In genomic region chr16:31052131-31052530, GRCh38 we compare ENCODE assay signal across 9 cellular contexts. TPM values are rescaled to one million over a fixed set of nuclear protein-coding genes. Genes with fewer than 3 reads are reported as not detected.
DNase-seq lines count a peak whose midpoint lies in the region; ATAC-seq and TF ChIP-seq lines count a peak whose summit lies in the region.
"Had no signal": no experiment of that assay in that cellular context is flagged by ENCODE, and none has a peak within 500 bp of the region (broad histone marks: within the 10 kb centered on the region; RNA-seq: fewer than 3 reads in every experiment).

No MANE protein-coding gene starts in this region.

- no peak overlapping the region for H2AFZ ChIP-seq in trophoblast cell (ENCODE audit: insufficient read depth, low read length, poor library complexity)

- H3K27me3 Mint-ChIP-seq in dendritic cell treated with granulocyte-macrophage colony-stimulating factor and Interleukin-4, amounts not matched to agents 40 ng/mL and 50 ng/mL, for 4 days = no peaks in the 10 kb centered on the region

- no peak overlapping the region for H2AK5ac ChIP-seq in trophoblast cell (ENCODE audit: low read length)

- no peaks in the 10 kb centered on the region for H3K9me3 Mint-ChIP-seq in dendritic cell treated with granulocyte-macrophage colony-stimulating factor and Interleukin-4, amounts not matched to agents 40 ng/mL and 50 ng/mL, for 4 days

- ATAC-seq in HG03442 (IDR thresholded peaks at IDR 0.05; ENCODE audit: unreplicated experiment) (no peak), HG03342 (IDR thresholded peaks at IDR 0.05; ENCODE audit: unreplicated experiment) (no peak)

- no peak overlapping the region for H3K27ac ChIP-seq in trophoblast cell (ENCODE audit: low read depth, low read length)

- H2BK120ac ChIP-seq in trophoblast cell (ENCODE audit: insufficient read depth, low read length, poor library complexity) = no peak overlapping the region

- no peaks in the 10 kb centered on the region for H3K27me3 ChIP-seq in trophoblast cell (ENCODE audit: insufficient read depth, low read length)

- no peak overlapping the region for H2BK12ac ChIP-seq in trophoblast cell (ENCODE audit: low read length)

- no peaks in the 10 kb centered on the region for H3K79me2 ChIP-seq in trophoblast cell (ENCODE audit: control insufficient read depth, insufficient read depth, low read length, poor library complexity)

- peak overlapping the region; percentile 73 for H3K27ac Mint-ChIP-seq in dendritic cell treated with granulocyte-macrophage colony-stimulating factor and Interleukin-4, amounts not matched to agents 40 ng/mL and 50 ng/mL, for 4 days

- H3K4me3 ChIP-seq in NB4 (ENCODE audit: low read depth, low read length) (no peak overlapping the region), trophoblast cell (ENCODE audit: low read depth, low read length) (no peak overlapping the region)
- H3K4me3 ChIP-seq: skin epidermis had no signal

- no peak overlapping the region for H4K8ac ChIP-seq in trophoblast cell (ENCODE audit: low read depth, low read length)

- no peaks in the 10 kb centered on the region for H3K9me3 ChIP-seq in trophoblast cell (ENCODE audit: insufficient read depth, low read depth, low read length)

- H3K9ac ChIP-seq in trophoblast cell (ENCODE audit: low read length) = no peak overlapping the region

- no peaks in the 10 kb centered on the region for H3K4me1 ChIP-seq in trophoblast cell (ENCODE audit: control insufficient read depth in 1 of 2, insufficient read depth in 2 of 2, low read length in 2 of 2)

- H3K4me2 ChIP-seq in trophoblast cell (ENCODE audit: low read length) = no peak overlapping the region

- no peak overlapping the region for H3K14ac ChIP-seq in trophoblast cell (ENCODE audit: low read length)

- no peak for TF ChIP-seq CTCF in NB4 (IDR thresholded peaks at IDR 0.05; ENCODE audit: low read depth, low read length)

- H3K4me1 Mint-ChIP-seq in dendritic cell treated with granulocyte-macrophage colony-stimulating factor and Interleukin-4, amounts not matched to agents 40 ng/mL and 50 ng/mL, for 4 days (ENCODE audit: low read depth) = peaks cover 45% of the 10 kb centered on the region

- H3K4me3 Mint-ChIP-seq in dendritic cell treated with granulocyte-macrophage colony-stimulating factor and Interleukin-4, amounts not matched to agents 40 ng/mL and 50 ng/mL, for 4 days = no peak overlapping the region

- intact Hi-C loops in dendritic cell treated with granulocyte-macrophage colony-stimulating factor and Interleukin-4, amounts not matched to agents 40 ng/mL and 50 ng/mL, for 4 days (cut with micrococcal nuclease) = no loop called here

- H3K4ac ChIP-seq in trophoblast cell (ENCODE audit: low read depth, low read length) = no peak overlapping the region

- H3K36me3 ChIP-seq in trophoblast cell (ENCODE audit: control insufficient read depth in 1 of 2, insufficient read depth in 2 of 2, low read length in 2 of 2) = no peaks in the 10 kb centered on the region

- TF ChIP-seq POLR2A in NB4 (IDR thresholded peaks at IDR 0.05; ENCODE audit: extremely low read depth, insufficient read length) = no peak

- peaks cover 7% of the 10 kb centered on the region for H3K36me3 Mint-ChIP-seq in dendritic cell treated with granulocyte-macrophage colony-stimulating factor and Interleukin-4, amounts not matched to agents 40 ng/mL and 50 ng/mL, for 4 days (ENCODE audit: low read depth)

- no CpG with 5 or more reads among the region's 2 CpGs for WGBS in trophoblast cell (ENCODE audit: extremely low coverage, insufficient coverage, insufficient read length)

- no peak overlapping the region for H3K23ac ChIP-seq in trophoblast cell (ENCODE audit: low read length)

- DNase-seq in GM04503 (ENCODE audit: low read depth) = peak; percentile 91
- DNase-seq in NB4 (ENCODE audit: low read depth) = peak; percentile 67
- peak; percentile 87 to 91 for DNase-seq in trophoblast cell
- DNase-seq in NCI-H2171 (lab: John Stamatoyannopoulos, UW) = no peak
- DNase-seq: NCI-H510A treated with DMSO at 0.1 percent for 48 hours had no signal

- no peak overlapping the region for H3K18ac ChIP-seq in trophoblast cell (ENCODE audit: low read length)

- no peak overlapping the region for H4K91ac ChIP-seq in trophoblast cell (ENCODE audit: low read depth, low read length)

- no peak overlapping the region for H4K12ac ChIP-seq in trophoblast cell (ENCODE audit: low read depth, low read length)

- no peak overlapping the region for H2BK5ac ChIP-seq in trophoblast cell (ENCODE audit: low read depth, low read length, poor library complexity)

- H3K79me1 ChIP-seq in trophoblast cell (ENCODE audit: low read length) = no peaks in the 10 kb centered on the region

RNA-seq across cellular contexts. Expression of gene STX4, which starts 18.8 kb away (rescaled TPM):
- polyA plus RNA-seq in trophoblast cell (2013) = 45.3 and 51.4 TPM in 2 replicates

RNA-seq across cellular contexts. Expression of gene ZNF668, which starts 21.9 kb away (rescaled TPM):
- 21.2 and 21.4 TPM in 2 replicates for polyA plus RNA-seq in trophoblast cell (2013)

RNA-seq across cellular contexts. Expression of gene ZNF646, which starts 22.1 kb away (rescaled TPM):
- 13.3 and 15.2 TPM in 2 replicates for polyA plus RNA-seq in trophoblast cell (2013)

RNA-seq across cellular contexts. Expression of gene PRSS53, which starts 36.6 kb away (rescaled TPM):
- 1.4 and 1.5 TPM in 2 replicates for polyA plus RNA-seq in trophoblast cell (2013)

RNA-seq across cellular contexts. Expression of gene STX1B, which starts 41.7 kb away (rescaled TPM):
- 0.19 and 0.23 TPM in 2 replicates for polyA plus RNA-seq in trophoblast cell (2013)
